17 cellular contexts compared by ENCODE assay signal in the genomic region with DNA sequence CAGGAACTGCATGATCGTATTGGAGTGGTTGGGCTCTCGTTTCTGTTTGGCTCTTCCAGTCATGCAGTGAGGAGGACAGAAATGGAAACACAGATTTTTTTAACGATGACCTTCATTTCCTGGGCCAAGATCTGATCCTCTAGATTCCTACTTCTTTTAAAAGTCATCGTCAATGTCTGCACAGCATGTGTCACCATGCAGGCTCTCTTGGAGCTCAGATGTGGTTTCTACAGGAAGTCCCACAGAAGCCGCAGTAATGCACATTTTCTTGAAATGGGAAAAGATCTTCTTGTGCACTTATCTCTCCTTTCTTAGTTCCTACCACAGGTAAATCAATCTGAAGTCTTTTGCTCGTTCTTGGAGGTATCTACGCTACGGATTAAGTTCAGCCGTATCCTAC.
A peak's percentile ranks its signal among the peaks of the same experiment; 100 is the strongest.
DNase-seq lines count a peak whose midpoint lies in the region; ATAC-seq, FAIRE-seq and TF ChIP-seq lines count a peak whose summit lies in the region.
"Had no signal": no experiment of that assay in that cellular context is flagged by ENCODE, and none has a peak within 500 bp of the region (broad histone marks: within the 10 kb centered on the region; RNA-seq: fewer than 3 reads in every experiment).

No MANE protein-coding gene starts in this region.

- no peak for FAIRE-seq in astrocyte (lab: Jason Lieb, UNC)
- FAIRE-seq: endometrium, GM18507 had no signal

- H3K79me2 ChIP-seq in DND-41 (ENCODE audit: insufficient read depth, low read length) (no peaks in the 10 kb centered on the region), astrocyte (ENCODE audit: insufficient read depth, low read length) (no peaks in the 10 kb centered on the region)

- H2AFZ ChIP-seq in DND-41 (ENCODE audit: low read depth, low read length) (no peak overlapping the region), astrocyte (ENCODE audit: low read depth, low read length) (no peak overlapping the region)

- H3K9ac ChIP-seq in DND-41 (ENCODE audit: low read depth, low read length) (no peak overlapping the region), astrocyte (ENCODE audit: low read length) (no peak overlapping the region)

- peak overlapping the region; percentile 14 for H3K27ac Mint-ChIP-seq in astrocyte (ENCODE audit: unreplicated experiment)
- H3K27ac Mint-ChIP-seq: activated B cell treated with CpG ODN at 0.5 μM for 24 hours had no signal

- H3K27me3 ChIP-seq in DND-41 (ENCODE audit: insufficient read depth, low read length, poor library complexity): no peaks in the 10 kb centered on the region
- H3K27me3 ChIP-seq in astrocyte (ENCODE audit: insufficient read depth, low read length): no peaks in the 10 kb centered on the region

- no peak for TF ChIP-seq POLR2A in NB4 (IDR thresholded peaks at IDR 0.05; ENCODE audit: extremely low read depth, insufficient read length)

- H3K4me1 Mint-ChIP-seq in astrocyte (ENCODE audit: low read depth, unreplicated experiment): peaks cover 16% of the 10 kb centered on the region
- H3K4me1 Mint-ChIP-seq: activated B cell treated with CpG ODN at 0.5 μM for 24 hours had no signal

- H3K4me3 Mint-ChIP-seq in astrocyte (ENCODE audit: unreplicated experiment): peak overlapping the region; percentile 1
- H3K4me3 Mint-ChIP-seq: activated B cell treated with CpG ODN at 0.5 μM for 24 hours had no signal

- H3K36me3 Mint-ChIP-seq in astrocyte (ENCODE audit: low read depth, unreplicated experiment): no peaks in the 10 kb centered on the region

- no peaks in the 10 kb centered on the region for H3K9me3 ChIP-seq in DND-41 (ENCODE audit: insufficient read depth, low read length, severe bottlenecking)
- no peaks in the 10 kb centered on the region for H3K9me3 ChIP-seq in astrocyte (ENCODE audit: insufficient read depth, low read depth, low read length)

- TF ChIP-seq CTCF in DND-41 (IDR thresholded peaks at IDR 0.05; ENCODE audit: borderline replicate concordance, extremely low read depth, low read length, poor library complexity, severe bottlenecking) (no peak), NB4 (IDR thresholded peaks at IDR 0.05; ENCODE audit: low read depth, low read length) (no peak), astrocyte (IDR thresholded peaks at IDR 0.05; ENCODE audit: insufficient read depth, low read depth, low read length) (no peak)

- no peaks in the 10 kb centered on the region for H3K27me3 Mint-ChIP-seq in astrocyte (ENCODE audit: low read depth, unreplicated experiment)
- H3K27me3 Mint-ChIP-seq: activated B cell treated with CpG ODN at 0.5 μM for 24 hours had no signal

- H3K27ac ChIP-seq in DND-41 (ENCODE audit: low read length) (peak overlapping the region; percentile 58), astrocyte (ENCODE audit: low read depth, low read length) (no peak overlapping the region)
- H3K27ac ChIP-seq: SK-N-MC had no signal

- ATAC-seq in DND-41 (ENCODE audit: insufficient read depth, low read depth) (peak; percentile 98), GM21526 (IDR thresholded peaks at IDR 0.05; ENCODE audit: low FRiP score, unreplicated experiment) (no peak), GM21825 (IDR thresholded peaks at IDR 0.05; ENCODE audit: unreplicated experiment) (no peak), GM19452 (IDR thresholded peaks at IDR 0.05; ENCODE audit: unreplicated experiment) (no peak)
- ATAC-seq: left colon had no signal

- peaks cover 25% of the 10 kb centered on the region for H3K4me1 ChIP-seq in DND-41 (ENCODE audit: insufficient read depth, low read length)
- H3K4me1 ChIP-seq in astrocyte (ENCODE audit: insufficient read depth, low read length): no peaks in the 10 kb centered on the region

- H3K4me2 ChIP-seq in DND-41 (ENCODE audit: insufficient read depth, low read length) (peak overlapping the region; percentile 65), astrocyte (ENCODE audit: low read length) (peak overlapping the region; percentile 22)

- H3K36me3 ChIP-seq in DND-41 (ENCODE audit: insufficient read depth, low read length) (no peaks in the 10 kb centered on the region), astrocyte (ENCODE audit: insufficient read depth, low read length) (no peaks in the 10 kb centered on the region)

- H4K20me1 ChIP-seq in DND-41 (ENCODE audit: insufficient read depth, low read length): no peaks in the 10 kb centered on the region
- H4K20me1 ChIP-seq in astrocyte (ENCODE audit: insufficient read depth, low read length): no peaks in the 10 kb centered on the region

- DNase-seq in A172 (ENCODE audit: low spot score) (peak; percentile 66), DND-41 (peak; percentile 84), NB4 (ENCODE audit: low read depth) (peak; percentile 42), astrocyte (ENCODE audit: low read depth) (peak; percentile 23), NCI-H1436 (lab: John Stamatoyannopoulos, UW) (no peak)
- DNase-seq: activated B cell treated with CpG ODN at 0.5 μM for 24 hours, activated gamma-delta T cell, cerebellar nuclear complex, glutamatergic neuron, GOT3, left colon had no signal

- no peaks in the 10 kb centered on the region for H3K9me3 Mint-ChIP-seq in astrocyte (ENCODE audit: unreplicated experiment)
- H3K9me3 Mint-ChIP-seq: activated B cell treated with CpG ODN at 0.5 μM for 24 hours had no signal

- H3K4me3 ChIP-seq in DND-41 (ENCODE audit: low read depth in 1 of 2, low read length in 2 of 2) (peak overlapping the region in 1 of 2 experiments; percentile 46; a peak in 2 of 4 replicates), NB4 (ENCODE audit: low read depth, low read length) (no peak overlapping the region), astrocyte (ENCODE audit: insufficient read depth, low read depth, low read length) (no peak overlapping the region)
- H3K4me3 ChIP-seq: SK-N-MC had no signal
